ENCODE assay signal across 1 cellular context in the genomic region with DNA sequence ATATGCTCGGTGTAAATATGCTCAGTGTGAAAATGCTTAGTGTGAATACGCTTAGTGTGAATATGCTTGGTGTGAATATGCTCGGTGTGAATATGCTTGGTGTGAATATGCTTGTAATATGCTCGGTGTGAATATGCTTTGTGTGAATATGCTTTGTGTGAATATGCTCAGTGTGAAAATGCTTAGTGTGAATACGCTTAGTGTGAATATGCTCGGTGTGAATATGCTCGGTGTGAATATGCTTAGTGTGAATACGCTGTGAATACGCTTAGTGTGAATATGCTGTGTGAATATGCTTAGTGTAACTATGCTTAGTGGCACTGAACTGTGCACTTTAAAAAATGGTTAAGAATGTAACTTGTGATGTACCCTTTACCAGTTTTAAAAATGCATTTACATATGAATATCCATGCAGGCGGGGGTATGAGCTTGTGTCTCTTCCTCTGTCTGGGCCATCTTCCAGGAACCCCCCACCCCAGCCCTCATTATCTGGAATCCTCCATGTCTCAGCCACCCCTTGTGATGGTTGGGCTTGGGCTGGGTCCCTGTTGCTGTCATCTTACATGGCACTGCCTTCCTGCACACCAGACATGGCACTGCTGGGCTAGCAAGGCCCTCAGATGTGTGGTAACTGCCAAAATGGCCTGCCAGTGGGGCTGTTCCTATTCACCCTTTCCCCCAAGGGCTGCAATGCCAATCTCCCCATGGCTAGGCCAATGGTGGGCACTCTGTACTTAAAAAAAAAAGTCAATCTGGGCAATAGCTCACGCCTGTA. TPM values are rescaled to one million over a fixed set of nuclear protein-coding genes. Genes with fewer than 3 reads are reported as not detected.
"Had no signal": no experiment of that assay in that cellular context is flagged by ENCODE, and none has a peak within 500 bp of the region (broad histone marks: within the 10 kb centered on the region; RNA-seq: fewer than 3 reads in every experiment).

No MANE protein-coding gene starts in this region.

RNA-seq across cellular contexts. Expression of a gene that starts 9.6 kb away (rescaled TPM):
- total RNA-seq: skeletal muscle tissue had no signal
